ENCODE assay signal across 8 cellular contexts in genomic region chr7:4479367-4480039, GRCh38.
A peak's percentile ranks its signal among the peaks of the same experiment; 100 is the strongest.
DNase-seq lines count a peak whose midpoint lies in the region; ATAC-seq, FAIRE-seq and TF ChIP-seq lines count a peak whose summit lies in the region.

No MANE protein-coding gene starts in this region.

- H3K23ac ChIP-seq in H9 (ENCODE audit: insufficient read length, low read depth, low read length), result no peak overlapping the region

- DNase-seq in COR-L47 (lab: John Stamatoyannopoulos, UW), result peak; percentile 72
- peak; percentile 85 for DNase-seq in H9
- peak; percentile 77 for DNase-seq in NCI-H460 (ENCODE audit: extremely low read depth, low read depth)
- DNase-seq in astrocyte (ENCODE audit: low read depth), result peak; percentile 33
- DNase-seq in left lobe of liver (ENCODE audit: low spot score), result no peak
- no peak for DNase-seq in T-cell
- no peak for DNase-seq in GM19240 (ENCODE audit: insufficient read length, low spot score)

- H3K14ac ChIP-seq in H9 (ENCODE audit: insufficient read depth, low read length), result no peak overlapping the region

- H4K5ac ChIP-seq in H9 (ENCODE audit: insufficient read length, low read depth, low read length), result no peak overlapping the region

- no peak overlapping the region for H2BK5ac ChIP-seq in H9 (ENCODE audit: insufficient read length, low read length)

- peak; percentile 76 for TF ChIP-seq CTCF in H9 (conservative IDR thresholded peaks at IDR 0.05)
- TF ChIP-seq CTCF in astrocyte (IDR thresholded peaks at IDR 0.05; ENCODE audit: insufficient read depth, low read depth, low read length), result peak; percentile 57

- H2BK15ac ChIP-seq in H9 (ENCODE audit: low read depth, low read length), result no peak overlapping the region

- CTCF ChIA-PET in T-cell (lab: Charles Lee), result no interaction called here

- H3K9me3 Mint-ChIP-seq in H9, result peaks cover 22 to 61% of the 10 kb centered on the region in 2 experiments
- H3K9me3 Mint-ChIP-seq in astrocyte (ENCODE audit: unreplicated experiment), result peaks cover 17% of the 10 kb centered on the region
- peaks cover 9 to 18% (median 11%) of the 10 kb centered on the region in 3 donors for H3K9me3 Mint-ChIP-seq in T-cell

- H3K4me2 ChIP-seq in H9 (ENCODE audit: insufficient read depth, insufficient read length, low read length) (no peak overlapping the region), astrocyte (ENCODE audit: low read length) (no peak overlapping the region)

- H3K4me3 ChIP-seq in astrocyte (ENCODE audit: insufficient read depth, low read depth, low read length), result no peak overlapping the region

- H3K4ac ChIP-seq in H9 (ENCODE audit: low read depth, low read length), result no peak overlapping the region

- no peaks in the 10 kb centered on the region for H3K79me1 ChIP-seq in H9 (ENCODE audit: insufficient read depth, low read depth, low read length, poor library complexity, severe bottlenecking)

- no peaks in the 10 kb centered on the region for H3K36me3 ChIP-seq in astrocyte (ENCODE audit: insufficient read depth, low read length)

- H3K4me1 Mint-ChIP-seq in H9, result 0 out of 4 replicates have a peak, but pooled peaks cover 0 to 2% of the 10 kb centered on the region in 2 experiments
- H3K4me1 Mint-ChIP-seq in astrocyte (ENCODE audit: low read depth, unreplicated experiment), result no peaks in the 10 kb centered on the region
- no peaks in the 10 kb centered on the region for H3K4me1 Mint-ChIP-seq in T-cell

- no peaks in the 10 kb centered on the region for H4K20me1 ChIP-seq in H9 (ENCODE audit: control insufficient read depth, insufficient read depth, insufficient read length)
- no peaks in the 10 kb centered on the region for H4K20me1 ChIP-seq in astrocyte (ENCODE audit: insufficient read depth, low read length)

- H3K4me1 ChIP-seq in H9 (ENCODE audit: insufficient read depth, low read length) (no peaks in the 10 kb centered on the region), astrocyte (ENCODE audit: insufficient read depth, low read length) (no peaks in the 10 kb centered on the region)

- POLR2A ChIA-PET in T-cell (lab: Charles Lee), result no interaction called here

- H3K9ac ChIP-seq in H9 (ENCODE audit: extremely low read depth, insufficient read length, low read length), result no peak overlapping the region
- H3K9ac ChIP-seq in astrocyte (ENCODE audit: low read length), result no peak overlapping the region

- H2AFZ ChIP-seq in H9 (ENCODE audit: low read length) (no peak overlapping the region), astrocyte (ENCODE audit: low read depth, low read length) (no peak overlapping the region)

- peaks cover 4 to 6% (median 6%) of the 10 kb centered on the region in 3 experiments; a peak in 4 of 7 replicates for H3K36me3 Mint-ChIP-seq in H9 (ENCODE audit: insufficient read depth in 1 of 3, low read depth in 3 of 3)
- H3K36me3 Mint-ChIP-seq in astrocyte (ENCODE audit: low read depth, unreplicated experiment), result no peaks in the 10 kb centered on the region
- no peaks in the 10 kb centered on the region for H3K36me3 Mint-ChIP-seq in T-cell

- H3K27ac Mint-ChIP-seq in H9 (no peak overlapping the region), astrocyte (ENCODE audit: unreplicated experiment) (no peak overlapping the region), T-cell (no peak overlapping the region)

- no peak overlapping the region for H3K27ac ChIP-seq in H9 (ENCODE audit: insufficient read length, low read depth, low read length)
- no peak overlapping the region for H3K27ac ChIP-seq in astrocyte (ENCODE audit: low read depth, low read length)

- no peak overlapping the region for H4K8ac ChIP-seq in H9 (replicated peaks; ENCODE audit: insufficient read length, low read depth, low read length)

- H3K27me3 ChIP-seq in H9 (ENCODE audit: insufficient read depth, low read length) (no peaks in the 10 kb centered on the region), astrocyte (ENCODE audit: insufficient read depth, low read length) (no peaks in the 10 kb centered on the region)

- no peak overlapping the region for H2AK5ac ChIP-seq in H9 (ENCODE audit: insufficient read length, low read length)

- H3K4me3 Mint-ChIP-seq in H9 (no peak overlapping the region), astrocyte (ENCODE audit: unreplicated experiment) (no peak overlapping the region), T-cell (no peak overlapping the region)

- H3K79me2 ChIP-seq in H9 (ENCODE audit: insufficient read depth, low read length) (no peaks in the 10 kb centered on the region), astrocyte (ENCODE audit: insufficient read depth, low read length) (no peaks in the 10 kb centered on the region)

- no peak overlapping the region for H2BK120ac ChIP-seq in H9 (ENCODE audit: low read depth, low read length, poor library complexity, severe bottlenecking)

- H3K23me2 ChIP-seq in H9 (ENCODE audit: insufficient read length, low read depth, low read length, poor library complexity, severe bottlenecking), result no peaks in the 10 kb centered on the region

- peak; percentile 20 for FAIRE-seq in astrocyte (lab: Jason Lieb, UNC)

- no peak overlapping the region for H2BK12ac ChIP-seq in H9 (ENCODE audit: insufficient read length, low read depth, low read length)

- no peak overlapping the region for H4K91ac ChIP-seq in H9 (ENCODE audit: insufficient read length, low read depth, low read length)

- H3K18ac ChIP-seq in H9 (ENCODE audit: insufficient read length, low read depth, low read length), result no peak overlapping the region

- H3T11ph ChIP-seq in H9 (ENCODE audit: low read length), result no peak overlapping the region

- peak; percentile 84 for ATAC-seq in left lobe of liver
- ATAC-seq in T-cell (replicated peaks in 1 of 4), result no peak
- no peak for ATAC-seq in GM18909 (IDR thresholded peaks at IDR 0.05; ENCODE audit: poor library complexity, unreplicated experiment)

- peaks cover 9% of the 10 kb centered on the region for H3K9me3 ChIP-seq in H9 (ENCODE audit: control insufficient read depth, low read depth, low read length)
- H3K9me3 ChIP-seq in astrocyte (ENCODE audit: insufficient read depth, low read depth, low read length), result peaks cover 3% of the 10 kb centered on the region

- no peak overlapping the region for H3K56ac ChIP-seq in H9 (ENCODE audit: insufficient read length, low read depth, low read length)

- H3K27me3 Mint-ChIP-seq in H9 (ENCODE audit: low read depth), result peaks cover 10% of the 10 kb centered on the region
- peaks cover 8% of the 10 kb centered on the region for H3K27me3 Mint-ChIP-seq in astrocyte (ENCODE audit: low read depth, unreplicated experiment)
- H3K27me3 Mint-ChIP-seq in T-cell, result peaks cover 9 to 13% of the 10 kb centered on the region in 2 donors

- WGBS in H9 (ENCODE audit: extremely low coverage, insufficient read length, low lambda C conversion rate), result no CpG with 5 or more reads among the region's 12 CpGs

- no peak overlapping the region for H2BK20ac ChIP-seq in H9 (ENCODE audit: low read depth, low read length, poor library complexity, severe bottlenecking)

Comparison
In these comparisons a context has a peak if more than half of its experiments do, and no peak if none do; other contexts are left out.
1. DNase-seq: peak in COR-L47 (single experiment), H9 (single experiment), NCI-H460 (single experiment) and astrocyte (single experiment); none in left lobe of liver (single experiment), T-cell (0 of 34) and GM19240 (single experiment).